16 cellular contexts compared by ENCODE assay signal in the genomic region with DNA sequence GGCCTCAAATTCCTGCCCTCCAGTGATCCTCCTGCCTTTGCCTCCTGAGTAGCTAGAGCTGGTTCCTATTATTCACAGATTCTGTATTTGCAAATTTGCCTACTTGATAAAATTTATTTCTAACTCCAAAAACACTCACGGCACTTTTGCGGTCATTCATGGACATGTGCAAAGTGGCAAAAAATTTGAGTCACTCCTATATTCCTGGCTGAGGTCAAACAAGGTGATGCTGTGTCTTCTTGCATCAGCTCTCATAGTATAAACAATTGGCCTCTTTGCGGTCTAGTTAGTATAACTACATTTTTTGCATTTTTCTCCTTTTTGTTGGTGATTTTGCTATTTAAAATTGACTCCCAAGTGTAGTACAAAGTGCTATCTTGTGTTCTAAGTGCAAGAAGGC. TPM values are rescaled to one million over a fixed set of nuclear protein-coding genes. Genes with fewer than 3 reads are reported as not detected.
DNase-seq lines count a peak whose midpoint lies in the region; ATAC-seq and TF ChIP-seq lines count a peak whose summit lies in the region.
"Had no signal": no experiment of that assay in that cellular context is flagged by ENCODE, and none has a peak within 500 bp of the region (broad histone marks: within the 10 kb centered on the region; RNA-seq: fewer than 3 reads in every experiment).

No MANE protein-coding gene starts in this region.

- no peak for TF ChIP-seq CTCF in AG10803 (conservative IDR thresholded peaks at IDR 0.05; ENCODE audit: low read length)
- TF ChIP-seq CTCF in brain microvascular endothelial cell (IDR thresholded peaks at IDR 0.05; ENCODE audit: low read depth, low read length, missing control alignments), result no peak

- peaks cover 5% of the 10 kb centered on the region for H3K36me3 Mint-ChIP-seq in T-helper 17 cell (ENCODE audit: low read depth)

- peaks cover 22% of the 10 kb centered on the region for H3K4me1 Mint-ChIP-seq in T-helper 17 cell

- H3K36me3 ChIP-seq in brain microvascular endothelial cell (replicated peaks), result no peaks in the 10 kb centered on the region
- H3K36me3 ChIP-seq: adrenal gland, ovary had no signal

- ATAC-seq in HG02870 (IDR thresholded peaks at IDR 0.05; ENCODE audit: unreplicated experiment) (no peak), T-helper 17 cell (no peak)

- no peak overlapping the region for H3K4me3 Mint-ChIP-seq in T-helper 17 cell

- no peaks in the 10 kb centered on the region for H3K9me3 ChIP-seq in T-helper 17 cell (ENCODE audit: control insufficient read depth, low read length, poor library complexity, severe bottlenecking)
- H3K9me3 ChIP-seq: adrenal gland had no signal

- DNase-seq in AG10803 (ENCODE audit: low read depth), result peak; percentile 87
- peak; percentile 73 for DNase-seq in HT1080 (ENCODE audit: low read depth)
- peak; percentile 69 for DNase-seq in brain microvascular endothelial cell
- peak; percentile 41 for DNase-seq in myocyte (ENCODE audit: low read depth)
- no peak for DNase-seq in NCI-H128 (lab: John Stamatoyannopoulos, UW; ENCODE audit: unreplicated experiment)
- DNase-seq in T-helper 17 cell, result no peak
- no peak for DNase-seq in ureter (ENCODE audit: low spot score)
- DNase-seq: activated CD4-positive, alpha-beta T cell treated with anti-CD3 and anti-CD28 coated beads, Interleukin-2, amount 50 U/mL, for 4 hours; activated T-cell treated with anti-CD3 and anti-CD28 coated beads, Interleukin-2, amount 50 U/mL, for 48 hours; adrenal gland; DND-41; ovary had no signal

- H3K27me3 Mint-ChIP-seq in T-helper 17 cell, result no peaks in the 10 kb centered on the region

- H3K4me3 ChIP-seq in AG10803 (ENCODE audit: low read length) (no peak overlapping the region), brain microvascular endothelial cell (ENCODE audit: low read depth, low read length) (no peak overlapping the region)
- H3K4me3 ChIP-seq: adrenal gland; BLaER1 treated with 17β-estradiol and CSF1 and Interleukin-3, amounts not matched to agents 10 nM and 100 nM; ovary had no signal

- no peaks in the 10 kb centered on the region for H3K27me3 ChIP-seq in brain microvascular endothelial cell (replicated peaks)
- H3K27me3 ChIP-seq: adrenal gland; BLaER1 treated with 17β-estradiol and CSF1 and Interleukin-3, amounts not matched to agents 10 nM and 100 nM; ovary had no signal

- no peak overlapping the region for H3K27ac ChIP-seq in brain microvascular endothelial cell
- H3K27ac ChIP-seq: adrenal gland; BLaER1 treated with 17β-estradiol and CSF1 and Interleukin-3, amounts not matched to agents 10 nM and 100 nM; ovary had no signal

- H3K27ac Mint-ChIP-seq in T-helper 17 cell, result no peak overlapping the region

- in situ Hi-C loops in brain microvascular endothelial cell (cut with HindIII; ENCODE audit: low pct_ligation_motif_present, low sequenced_read_pairs), result no loop called here

RNA-seq across cellular contexts. Expression of a gene that starts 24.7 kb away (rescaled TPM):
- total RNA-seq in HT1080 (2014; rRNA removed; shearing (Covaris generic)), result 42.3 and 65.4 TPM in 2 replicates
- polyA plus RNA-seq in HT1080 (2015; cell fraction: cytosol; rRNA removed), result 34.0 and 34.7 TPM in 2 replicates
- polyA plus RNA-seq in HT1080 (2015; cell fraction: nucleus; rRNA removed), result 16.3 and 30.5 TPM in 2 replicates
- 19.2 and 27.3 TPM in 2 replicates for total RNA-seq in myocyte
- 24.3 TPM for polyA plus RNA-seq in myocyte (2012)
- 10 to 100 TPM; 23.1 to 27.4 TPM for total RNA-seq in T-helper 17 cell
- 34.4 TPM for total RNA-seq in ureter

RNA-seq across cellular contexts. Expression of a gene that starts 54.2 kb away (rescaled TPM):
- not detected in 2 replicates for total RNA-seq in HT1080 (2014; rRNA removed; shearing (Covaris generic))
- polyA plus RNA-seq in HT1080 (2015; cell fraction: cytosol; rRNA removed), result not detected in 2 replicates
- polyA plus RNA-seq in HT1080 (2015; cell fraction: nucleus; rRNA removed), result not detected in 2 replicates
- total RNA-seq in myocyte (not detected in 2 replicates), T-helper 17 cell (not detected), ureter (not detected)
- not detected for polyA plus RNA-seq in myocyte (2012)
- total RNA-seq: glomerular endothelial cell, ovary had no signal
- polyA plus RNA-seq: keratinocyte, ovary had no signal

Comparison
In these comparisons a context has a peak if more than half of its experiments do, and no peak if none do; other contexts are left out.
1. DNase-seq: peak in AG10803 (single experiment), HT1080 (single experiment), brain microvascular endothelial cell (single experiment) and myocyte (single experiment); none in NCI-H128 (single experiment), T-helper 17 cell (0 of 3) and ureter (single experiment).